25 cellular contexts compared by ENCODE assay signal in the genomic region with DNA sequence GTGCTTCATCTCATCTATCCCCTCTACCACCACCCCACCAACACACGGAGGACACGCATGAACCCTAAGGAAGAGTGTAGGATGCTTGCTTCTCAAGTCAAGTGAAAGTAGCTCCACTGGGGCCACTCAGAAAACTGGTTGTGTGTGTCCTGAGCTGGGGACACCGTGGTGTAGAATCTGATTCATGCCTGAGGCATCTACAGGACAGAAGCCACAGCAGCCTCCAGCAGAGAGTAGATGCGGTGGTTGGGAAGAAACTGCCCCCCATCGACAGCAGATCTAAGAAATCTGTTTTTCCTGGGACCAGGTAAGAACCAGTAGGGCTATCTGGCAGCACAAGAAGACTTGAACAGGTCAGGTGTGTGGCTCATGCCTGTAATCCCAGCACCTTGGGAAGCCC. TPM values are rescaled to one million over a fixed set of nuclear protein-coding genes. Genes with fewer than 3 reads are reported as not detected.
DNase-seq lines count a peak whose midpoint lies in the region; ATAC-seq, FAIRE-seq and TF ChIP-seq lines count a peak whose summit lies in the region.
"Had no signal": no experiment of that assay in that cellular context is flagged by ENCODE, and none has a peak within 500 bp of the region (broad histone marks: within the 10 kb centered on the region; RNA-seq: fewer than 3 reads in every experiment).

No MANE protein-coding gene starts in this region.

- TF ChIP-seq EP300 in H1 (IDR thresholded peaks at IDR 0.05; ENCODE audit: borderline replicate concordance in 1 of 2, low read depth in 2 of 2, low read length in 2 of 2) = no peak

- TF ChIP-seq POLR2A in HCT116 (IDR thresholded peaks at IDR 0.05; ENCODE audit: borderline replicate concordance, extremely low read depth, insufficient read depth, insufficient read length) (no peak), H1 (IDR thresholded peaks at IDR 0.05; ENCODE audit: control extremely low read depth in 1 of 2, low read depth in 2 of 2, low read length in 2 of 2) (no peak)

- no peak overlapping the region for H3K4me3 Mint-ChIP-seq in T-helper 17 cell
- H3K4me3 Mint-ChIP-seq: CD14-positive monocyte; CD4-positive, alpha-beta T cell; CD8-positive, alpha-beta memory T cell; GM23338 had no signal

- no peak overlapping the region for H2BK5ac ChIP-seq in H1 (ENCODE audit: low read depth, low read length)

- H4K91ac ChIP-seq in H1 (replicated peaks; ENCODE audit: insufficient read length, low read length) = no peak overlapping the region

- H4K8ac ChIP-seq in H1 (ENCODE audit: extremely low read depth, insufficient read depth, low read length) = no peak overlapping the region

- H2BK15ac ChIP-seq in H1 (ENCODE audit: low read length) = peak overlapping the region; percentile 61; the same call in 1 of the 2 replicates

- no peaks in the 10 kb centered on the region for H3K36me3 Mint-ChIP-seq in T-helper 17 cell (ENCODE audit: low read depth)
- H3K36me3 Mint-ChIP-seq: CD14-positive monocyte had no signal

- H2BK20ac ChIP-seq in H1 (ENCODE audit: low read length) = no peak overlapping the region

- H2BK120ac ChIP-seq in H1 (replicated peaks; ENCODE audit: low read depth, low read length) = no peak overlapping the region

- no peak overlapping the region for H2AFZ ChIP-seq in HCT116 (ENCODE audit: low read depth, low read length, poor library complexity, severe bottlenecking)
- no peak overlapping the region for H2AFZ ChIP-seq in H1 (ENCODE audit: low read length)
- H2AFZ ChIP-seq: GM23338 had no signal

- TF ChIP-seq RAD21 in HCT116 (IDR thresholded peaks at IDR 0.05; ENCODE audit: low read depth) = no peak
- TF ChIP-seq RAD21 in H1 (IDR thresholded peaks at IDR 0.05 in 1 of 2, conservative IDR thresholded peaks at IDR 0.05 in 1 of 2; ENCODE audit: low read depth in 2 of 2, low read length in 2 of 2) = no peak

- intact Hi-C loops in HCT116 (cut with micrococcal nuclease) = loop anchor here (2.0 kb wide), 1 partner anchor 266 kb away; no protein-coding TSS in a partner anchor

- TF ChIP-seq CTCF in HCT116 (IDR thresholded peaks at IDR 0.05 in 2 of 3, conservative IDR thresholded peaks at IDR 0.05 in 1 of 3; ENCODE audit: borderline replicate concordance in 1 of 3, insufficient read depth in 1 of 3, low read depth in 2 of 3, low read length in 2 of 3) = no peak
- TF ChIP-seq CTCF in H1 (IDR thresholded peaks at IDR 0.05; ENCODE audit: control extremely low read depth in 1 of 3, insufficient read depth in 1 of 3, low read depth in 1 of 3, low read length in 3 of 3) = no peak

- H3K4ac ChIP-seq in H1 (replicated peaks; ENCODE audit: insufficient read length, low read depth, low read length) = no peak overlapping the region

- no peaks in the 10 kb centered on the region for H3K79me1 ChIP-seq in H1 (ENCODE audit: low read depth, low read length)

- H3K4me1 Mint-ChIP-seq in T-helper 17 cell = peaks cover 13% of the 10 kb centered on the region

- WGBS in H1 (ENCODE audit: extremely low coverage in 1 of 2, insufficient coverage in 1 of 2, insufficient read length in 1 of 2, insufficient replicate concordance in 2 of 2, low coverage in 1 of 2, low lambda C conversion rate in 2 of 2, missing lambda C conversion rate in 1 of 2), 2 experiments = 85% methylated on average over 5 of the region's 5 CpGs; no CpG with 5 or more reads in 1 of the 2 experiments

- H3K14ac ChIP-seq in H1 (ENCODE audit: insufficient read length) = no peak overlapping the region

- no peaks in the 10 kb centered on the region for H3K23me2 ChIP-seq in H1 (ENCODE audit: low read depth, low read length)

- no peak for ATAC-seq in HCT116
- ATAC-seq in T-helper 17 cell = no peak
- ATAC-seq in HG03378 (IDR thresholded peaks at IDR 0.05; ENCODE audit: unreplicated experiment) = no peak
- ATAC-seq in HG02981 (IDR thresholded peaks at IDR 0.05; ENCODE audit: unreplicated experiment) = no peak
- ATAC-seq: GM23338 had no signal

- H3K4me3 ChIP-seq in HCT116 (replicated peaks in 1 of 2; ENCODE audit: low read depth in 1 of 2, low read length in 2 of 2) (no peak overlapping the region), H1 (ENCODE audit: extremely low read depth in 1 of 4, insufficient read depth in 2 of 4, low read depth in 3 of 4, low read length in 4 of 4) (no peak overlapping the region)
- H3K4me3 ChIP-seq: A549; BLaER1 treated with 17β-estradiol and CSF1 and Interleukin-3, amounts not matched to agents 10 nM and 100 nM; GM23338; HAP-1 had no signal

- no peak overlapping the region for H2AK5ac ChIP-seq in H1 (ENCODE audit: low read depth, low read length)

- H3K4me1 ChIP-seq in HCT116 (ENCODE audit: control insufficient read depth in 1 of 2, insufficient read depth in 2 of 2, low read length in 2 of 2) (peaks cover 0 to 11% of the 10 kb centered on the region in 2 experiments; a peak in 2 of 4 replicates), H1 (replicated peaks in 1 of 4; ENCODE audit: control insufficient read depth in 3 of 4, insufficient read depth in 4 of 4, low read length in 3 of 4) (no peaks in the 10 kb centered on the region)
- H3K4me1 ChIP-seq: A549, BE2C, HAP-1 had no signal

- DNase-seq in HCT116 (ENCODE audit: low read depth, low spot score) (no peak), M059J (ENCODE audit: low read depth) (peak; percentile 56), T-helper 17 cell (no peak), H1 (ENCODE audit: low read depth in 1 of 2, low spot score in 2 of 2) (no peak), DMS53 (lab: John Stamatoyannopoulos, UW) (no peak), occipital lobe (lab: John Stamatoyannopoulos, UW) (no peak)
- DNase-seq: 8988T; ACHN; AML-193; BE2C; CD4-positive, alpha-beta T cell; CD8-positive, alpha-beta memory T cell; DMS 273 treated with DMSO at 0.1 percent for 48 hours; DMS79 treated with DMSO at 0.1 percent for 48 hours; GF-D8 had no signal

- POLR2A ChIA-PET in HCT116 (lab: Charles Lee) = no interaction called here
- POLR2A ChIA-PET in H1 (lab: Charles Lee; ENCODE audit: partially characterized antibody) = no interaction called here

- RAD21 ChIA-PET in HCT116 (lab: Charles Lee; ENCODE audit: low non-redundant PET in 1 of 2, low total read pairs in 2 of 2, uncharacterized antibody in 2 of 2, unreplicated experiment in 2 of 2) = no interaction called here

- H3K23ac ChIP-seq in H1 (ENCODE audit: insufficient read length) = no peak overlapping the region

- H3K56ac ChIP-seq in H1 (replicated peaks; ENCODE audit: insufficient read length, low read depth, low read length) = no peak overlapping the region

- no peak overlapping the region for H3K9ac ChIP-seq in HCT116 (ENCODE audit: low read length)
- H3K9ac ChIP-seq in H1 (replicated peaks in 1 of 4; ENCODE audit: extremely low read depth in 1 of 4, low read depth in 3 of 4, low read length in 3 of 4) = no peak overlapping the region
- H3K9ac ChIP-seq: BLaER1 treated with 17β-estradiol and CSF1 and Interleukin-3, amounts not matched to agents 10 nM and 100 nM had no signal

- H3K27me3 ChIP-seq in HCT116 (ENCODE audit: insufficient read depth, low read length) (no peaks in the 10 kb centered on the region), H1 (replicated peaks in 1 of 4; ENCODE audit: control insufficient read depth in 3 of 4, extremely low read depth in 1 of 4, insufficient read depth in 3 of 4, low read length in 3 of 4) (no peaks in the 10 kb centered on the region)
- H3K27me3 ChIP-seq: BE2C; BLaER1 treated with 17β-estradiol and CSF1 and Interleukin-3, amounts not matched to agents 10 nM and 100 nM had no signal

- no peak for FAIRE-seq in H1 (lab: Jason Lieb, UNC)
- FAIRE-seq: A549, D721Med, GM19239, H54 had no signal

- H3K27ac Mint-ChIP-seq in T-helper 17 cell = peak overlapping the region; percentile 54
- H3K27ac Mint-ChIP-seq: CD14-positive monocyte; CD4-positive, alpha-beta T cell; CD8-positive, alpha-beta memory T cell; GM23338 had no signal

- H3K4me2 ChIP-seq in HCT116 (ENCODE audit: low read length) (peak overlapping the region; percentile 3; the same call in 1 of the 2 replicates), H1 (ENCODE audit: insufficient read depth in 1 of 2, low read depth in 2 of 2, low read length in 2 of 2) (no peak overlapping the region)
- H3K4me2 ChIP-seq: A549; BLaER1 treated with 17β-estradiol and CSF1 and Interleukin-3, amounts not matched to agents 10 nM and 100 nM; GM23338 had no signal

- no peak overlapping the region for H3K27ac ChIP-seq in HCT116 (ENCODE audit: low read depth, low read length)
- H3K27ac ChIP-seq in H1 (ENCODE audit: low read depth, low read length) = no peak overlapping the region
- H3K27ac ChIP-seq: A549; BLaER1 treated with 17β-estradiol and CSF1 and Interleukin-3, amounts not matched to agents 10 nM and 100 nM had no signal

- CTCF ChIA-PET in HCT116 (lab: Charles Lee) (no interaction called here), H1 (lab: Charles Lee; ENCODE audit: partially characterized antibody) (interaction anchor here (0.5 kb wide), 1 partner anchor 97 kb away, joined by 3 read pairs; no protein-coding TSS in a partner anchor)

- H4K5ac ChIP-seq in H1 (ENCODE audit: insufficient read length, low read depth, low read length) = no peak overlapping the region

- no peaks in the 10 kb centered on the region for H3K9me3 ChIP-seq in HCT116 (ENCODE audit: control insufficient read depth in 1 of 2, insufficient read depth in 1 of 2, low read depth in 1 of 2, low read length in 2 of 2)
- H3K9me3 ChIP-seq in T-helper 17 cell (ENCODE audit: control insufficient read depth, low read length, poor library complexity, severe bottlenecking) = no peaks in the 10 kb centered on the region
- no peaks in the 10 kb centered on the region for H3K9me3 ChIP-seq in H1 (ENCODE audit: insufficient read depth in 2 of 2, low read depth in 1 of 2, low read length in 1 of 2)
- H3K9me3 ChIP-seq: A549, BE2C, HAP-1 had no signal

- H3K9me2 ChIP-seq in HCT116 (ENCODE audit: insufficient read depth) = no peaks in the 10 kb centered on the region

- H2BK12ac ChIP-seq in H1 (ENCODE audit: low read depth, low read length) = no peak overlapping the region

- BruUV-seq in HCT116 (replicated peaks; lab: Mats Ljungman, UMichigan) = no TSS peak

- no peak overlapping the region for H3K18ac ChIP-seq in H1 (ENCODE audit: extremely low read depth, low read length)

- no peaks in the 10 kb centered on the region for H3K27me3 Mint-ChIP-seq in T-helper 17 cell

- H4K20me1 ChIP-seq in HCT116 (ENCODE audit: insufficient read depth) (no peaks in the 10 kb centered on the region), H1 (replicated peaks in 1 of 2; ENCODE audit: control insufficient read depth in 1 of 2, insufficient read depth in 2 of 2, low read length in 2 of 2) (no peaks in the 10 kb centered on the region)
- H4K20me1 ChIP-seq: BLaER1 treated with 17β-estradiol and CSF1 and Interleukin-3, amounts not matched to agents 10 nM and 100 nM had no signal

- H3K36me3 ChIP-seq in HCT116 (ENCODE audit: control insufficient read depth in 1 of 2, insufficient read depth in 2 of 2, low read length in 2 of 2) (no peaks in the 10 kb centered on the region), H1 (ENCODE audit: control insufficient read depth in 2 of 4, insufficient read depth in 4 of 4, low read length in 3 of 4) (no peaks in the 10 kb centered on the region)
- H3K36me3 ChIP-seq: BE2C; BLaER1 treated with 17β-estradiol and CSF1 and Interleukin-3, amounts not matched to agents 10 nM and 100 nM; HAP-1 had no signal

- H3K79me2 ChIP-seq in HCT116 (ENCODE audit: insufficient read depth, low read length) (no peaks in the 10 kb centered on the region), H1 (ENCODE audit: control insufficient read depth in 1 of 2, insufficient read depth in 2 of 2, low read length in 2 of 2) (no peaks in the 10 kb centered on the region)

RNA-seq across cellular contexts. Expression of a gene that starts 51.9 kb away (rescaled TPM):
- total RNA-seq in HCT116 (2021; ENCODE audit: unreplicated experiment) (1.5 TPM), T-helper 17 cell (10 to 100 TPM; 20.2 to 22.5 TPM), occipital lobe (15.1 TPM)
- 1.3 and 1.5 TPM in 2 replicates for polyA plus RNA-seq in HCT116 (2012)
- total RNA-seq in M059J (2014; rRNA removed; shearing (Covaris generic)) = 4.4 and 5.3 TPM in 2 replicates
- 0.38 and 0.60 TPM in 2 replicates for total RNA-seq in H1 (2021; fragmentation: NEBNext Ultra II Directional; extraction: Animal tissue kit (Norgen Biotek cat#: 25700))
- 0.36 and 0.39 TPM in 2 replicates for polyA plus RNA-seq in H1 (2011; rRNA removed)
- 0.35 TPM for polyA plus RNA-seq in H1 (2011; cell fraction: cytosol; rRNA removed)
- 0.21 TPM for polyA plus RNA-seq in H1 (2011; cell fraction: nucleus; rRNA removed)
- 0.25 to 0.32 TPM (median 0.27 TPM) in 3 of 4 replicates, not detected in the other for polyA plus RNA-seq in H1 (2012, experiment 1 of 2)
- polyA plus RNA-seq in H1 (2012, experiment 2 of 2) = 0.16 TPM
- 0.22 TPM for polyA plus RNA-seq in H1 (2013, experiment 1 of 2)
- polyA plus RNA-seq in H1 (2013, experiment 2 of 2) = 0.26 TPM
- polyA minus RNA-seq in H1 (2011; rRNA and poly(A)+ RNA removed) = 0.38 and 1.6 TPM in 2 replicates
- not detected for polyA minus RNA-seq in H1 (2011; cell fraction: cytosol; rRNA and poly(A)+ RNA removed)
- polyA minus RNA-seq in H1 (2011; cell fraction: nucleus; rRNA and poly(A)+ RNA removed) = 1.8 TPM
- polyA plus RNA-seq: CD14-positive monocyte, GM23338 had no signal
